In genomic region chr16:68892898-68893297, GRCh38 we compare ENCODE assay signal across 16 cellular contexts. TPM values are rescaled to one million over a fixed set of nuclear protein-coding genes. Genes with fewer than 3 reads are reported as not detected.
A peak's percentile ranks its signal among the peaks of the same experiment; 100 is the strongest.
DNase-seq lines count a peak whose midpoint lies in the region; ATAC-seq and TF ChIP-seq lines count a peak whose summit lies in the region.
"Had no signal": no experiment of that assay in that cellular context is flagged by ENCODE, and none has a peak within 500 bp of the region (broad histone marks: within the 10 kb centered on the region; RNA-seq: fewer than 3 reads in every experiment).

No MANE protein-coding gene starts in this region.

- H4K20me1 ChIP-seq in OCI-LY3 (ENCODE audit: insufficient read depth, low read length) = no peaks in the 10 kb centered on the region

- TF ChIP-seq CTCF in OCI-LY3 (IDR thresholded peaks at IDR 0.05; ENCODE audit: low read depth, low read length) (no peak), right lobe of liver (IDR thresholded peaks at IDR 0.05) (no peak), psoas muscle (IDR thresholded peaks at IDR 0.05) (no peak)

- no peak overlapping the region for H2AFZ ChIP-seq in OCI-LY3 (ENCODE audit: low read depth, low read length)
- H2AFZ ChIP-seq: GM23248 had no signal

- peak overlapping the region; percentile 62 for H3K27ac ChIP-seq in OCI-LY3 (ENCODE audit: low read length)
- peak overlapping the region; percentile 24 to 86 (median 57) for H3K27ac ChIP-seq in right lobe of liver
- H3K27ac ChIP-seq in psoas muscle = no peak overlapping the region
- H3K27ac ChIP-seq: GM23248 had no signal

- WGBS in right lobe of liver (ENCODE audit: insufficient coverage, low coverage, low lambda C conversion rate, missing lambda C conversion rate) = 85% methylated on average over 2 of the region's 2 CpGs
- 93 to 97% (median 94%) methylated on average over 2 of the region's 2 CpGs for WGBS in psoas muscle, 3 donors

- H3K9me3 ChIP-seq in OCI-LY3 (ENCODE audit: insufficient read depth, low read length) (no peaks in the 10 kb centered on the region), right lobe of liver (no peaks in the 10 kb centered on the region), psoas muscle (no peaks in the 10 kb centered on the region)
- H3K9me3 ChIP-seq: Caco-2 had no signal

- ATAC-seq in GM18498 (IDR thresholded peaks at IDR 0.05; ENCODE audit: unreplicated experiment) = peak; percentile 51
- ATAC-seq in GM18867 (IDR thresholded peaks at IDR 0.05; ENCODE audit: unreplicated experiment) = peak; percentile 77
- ATAC-seq in right lobe of liver = no peak
- ATAC-seq in HG02840 (IDR thresholded peaks at IDR 0.05; ENCODE audit: low FRiP score, unreplicated experiment) = no peak
- ATAC-seq in psoas muscle = no peak
- ATAC-seq: CD8-positive, alpha-beta T cell had no signal

- no peak for TF ChIP-seq POLR2A in right lobe of liver (IDR thresholded peaks at IDR 0.05)

- H3K4me3 ChIP-seq in OCI-LY3 (ENCODE audit: low read length) (peak overlapping the region; percentile 20), right lobe of liver (no peak overlapping the region), psoas muscle (no peak overlapping the region)
- H3K4me3 ChIP-seq: GM23248 had no signal

- no peaks in the 10 kb centered on the region for H3K79me2 ChIP-seq in OCI-LY3 (ENCODE audit: low read length)

- peak overlapping the region; percentile 25; the same call in 1 of the 2 replicates for H3K9ac ChIP-seq in OCI-LY3 (ENCODE audit: low read length)
- H3K9ac ChIP-seq: GM23248 had no signal

- H3K4me1 ChIP-seq in OCI-LY3 (ENCODE audit: low read length) = peaks cover 29% of the 10 kb centered on the region
- peaks cover 0 to 63% (median 16%) of the 10 kb centered on the region in 4 donors for H3K4me1 ChIP-seq in right lobe of liver
- no peaks in the 10 kb centered on the region for H3K4me1 ChIP-seq in psoas muscle

- H3K27me3 ChIP-seq in OCI-LY3 (ENCODE audit: low read depth, low read length) (no peaks in the 10 kb centered on the region), right lobe of liver (no peaks in the 10 kb centered on the region), psoas muscle (ENCODE audit: insufficient read depth in 3 of 3, low read length in 2 of 3) (no peaks in the 10 kb centered on the region)

- intact Hi-C loops in right lobe of liver (cut with DNase I) = no loop called here
- intact Hi-C loops in psoas muscle (cut with DNase I) = no loop called here

- H3K4me2 ChIP-seq in OCI-LY3 (ENCODE audit: low read length) = peak overlapping the region; percentile 55

- no peak for DNase-seq in right lobe of liver
- DNase-seq in ecto neural progenitor cell (ENCODE audit: low spot score) = no peak
- no peak for DNase-seq in psoas muscle
- DNase-seq: C1 segment of cervical spinal cord; Caco-2; CD4-positive, CD25-positive, alpha-beta regulatory T cell; CD8-positive, alpha-beta T cell; DMS153; DND-41; GM23248; H7; HCEC 1CT had no signal

- H3K36me3 ChIP-seq in OCI-LY3 (replicated peaks; ENCODE audit: low read depth, low read length) (peaks cover 9% of the 10 kb centered on the region), right lobe of liver (no peaks in the 10 kb centered on the region), psoas muscle (ENCODE audit: insufficient read depth in 1 of 2, low read depth in 1 of 2) (peaks cover 0 to 6% of the 10 kb centered on the region in 2 donors)

RNA-seq across cellular contexts. Expression of gene TANGO6, which starts 49.6 kb away (rescaled TPM):
- total RNA-seq in right lobe of liver = 10 to 100 TPM; 10.9 to 15.5 (median 14.2) TPM
- total RNA-seq in psoas muscle = 10 to 100 TPM; 12.1 to 16.2 (median 13.3) TPM
- polyA plus RNA-seq in psoas muscle = 10 to 100 TPM in 1 of 3 donors, 1 to 10 TPM in 2; 5.3 to 12.5 (median 6.0) TPM

Comparison
In these comparisons a context has a peak if more than half of its experiments do, and no peak if none do; other contexts are left out.
1. ATAC-seq: peak in GM18498 (single experiment) and GM18867 (single experiment); none in right lobe of liver (0 of 4), HG02840 (single experiment) and psoas muscle (0 of 4).